Comparison of ENCODE assay signal across 24 cellular contexts in genomic region chr5:173641171-173641570, GRCh38.
"Had no signal": no experiment of that assay in that cellular context is flagged by ENCODE, and none has a peak within 500 bp of the region (broad histone marks: within the 10 kb centered on the region; RNA-seq: fewer than 3 reads in every experiment).

No MANE protein-coding gene starts in this region.

- H3K4me1 ChIP-seq: esophagus squamous epithelium, left lung, stomach, vagina had no signal

- DNase-seq: dermis blood vessel endothelial cell; effector memory CD4-positive, alpha-beta T cell; erythroblast; esophagus squamous epithelium; kidney; mesendoderm; midbrain; naive thymus-derived CD4-positive, alpha-beta T cell; nephron progenitor cell; nucleus accumbens; posterior cingulate gyrus; small intestine; stimulated activated CD4-positive, alpha-beta T cell treated with anti-CD3 and anti-CD28 coated beads, Interleukin-15, amount 100 ng/mL, for 24 hours; stimulated activated CD4-positive, alpha-beta T cell treated with anti-CD3 and anti-CD28 coated beads, Interleukin-2, amount 100 ng/mL, for 48 hours; stimulated activated naive CD4-positive, alpha-beta T cell; stomach; thyroid gland; trophoblast cell had no signal

- FAIRE-seq: endometrium, frontal cortex, kidney, small intestine had no signal

- H3K27ac ChIP-seq: coronary artery, esophagus squamous epithelium, left lung, stomach, vagina had no signal

- H3K36me3 ChIP-seq: esophagus squamous epithelium, left lung, right lobe of liver, stomach, thyroid gland, vagina had no signal

- H3K27me3 ChIP-seq: left lung, right lobe of liver, stomach, thyroid gland, vagina had no signal

- H3K4me3 ChIP-seq: coronary artery, esophagus squamous epithelium, left lung, right lobe of liver, stomach, thyroid gland, vagina had no signal

- H3K9me3 ChIP-seq: esophagus squamous epithelium, left lung, right lobe of liver, stomach, thyroid gland, vagina had no signal

- ATAC-seq: left lung; naive thymus-derived CD4-positive, alpha-beta T cell had no signal
